Comparison of ENCODE assay signal across 26 cellular contexts in genomic region chr7:16396766-16397496, GRCh38. TPM values are rescaled to one million over a fixed set of nuclear protein-coding genes. Genes with fewer than 3 reads are reported as not detected.
DNase-seq lines count a peak whose midpoint lies in the region; ATAC-seq, FAIRE-seq and TF ChIP-seq lines count a peak whose summit lies in the region.
"Had no signal": no experiment of that assay in that cellular context is flagged by ENCODE, and none has a peak within 500 bp of the region (broad histone marks: within the 10 kb centered on the region; RNA-seq: fewer than 3 reads in every experiment).

No MANE protein-coding gene starts in this region.

- TF ChIP-seq POLR2A in endothelial cell of umbilical vein (IDR thresholded peaks at IDR 0.05; ENCODE audit: low read depth, low read length) = no peak

- no peak overlapping the region for H3K27ac ChIP-seq in GM23248
- no peak overlapping the region for H3K27ac ChIP-seq in endothelial cell of umbilical vein (ENCODE audit: insufficient read depth, low read depth, low read length)
- no peak overlapping the region for H3K27ac ChIP-seq in PC-3 (ENCODE audit: low read length)
- H3K27ac ChIP-seq: dorsolateral prefrontal cortex, left lung, ovary, right atrium auricular region, spleen, thyroid gland had no signal

- peaks cover 20% of the 10 kb centered on the region for H3K9me3 Mint-ChIP-seq in activated naive CD8-positive, alpha-beta T cell treated with anti-CD3 and anti-CD28 coated beads for 36 hours
- peaks cover 13% of the 10 kb centered on the region for H3K9me3 Mint-ChIP-seq in natural killer cell treated with Interleukin-12 subunit alpha and Interleukin-12 subunit beta and Interleukin-15 and Interleukin-18, amount 100 ng/mL, for 72 hours
- H3K9me3 Mint-ChIP-seq in nephron progenitor cell = peaks cover 66% of the 10 kb centered on the region

- POLR2A ChIA-PET in endothelial cell of umbilical vein (lab: Charles Lee) (no interaction called here), PC-3 (lab: Charles Lee; ENCODE audit: unreplicated experiment) (no interaction called here)

- in situ Hi-C loops in GM23248 (cut with MboI) = no loop called here

- 94 to 95% methylated on average over 25 of the region's 25 CpGs for WGBS in GM23248 (ENCODE audit: low coverage in 1 of 2, low lambda C conversion rate in 2 of 2, missing lambda C conversion rate in 2 of 2), 2 experiments

- peak; percentile 13 for DNase-seq in GM23248
- DNase-seq in activated naive CD8-positive, alpha-beta T cell treated with anti-CD3 and anti-CD28 coated beads for 36 hours = no peak
- DNase-seq in endothelial cell of umbilical vein (ENCODE audit: low read depth, low spot score) = peak; percentile 2
- no peak for DNase-seq in natural killer cell treated with Interleukin-12 subunit alpha and Interleukin-12 subunit beta and Interleukin-15 and Interleukin-18, amount 100 ng/mL, for 72 hours (ENCODE audit: low spot score)
- DNase-seq in PC-3 = no peak
- no peak for DNase-seq in stimulated activated naive CD4-positive, alpha-beta T cell treated with Interleukin-2 at 50 U/mL for 16 hours (lab: John Stamatoyannopoulos, UW)
- no peak for DNase-seq in nephron progenitor cell
- DNase-seq: activated CD8-positive, alpha-beta memory T cell treated with anti-CD3 and anti-CD28 coated beads, Interleukin-2, amount 10 ng/mL, durations not matched to agents 7 days and 5 days; activated naive CD4-positive, alpha-beta T cell treated with anti-CD3 and anti-CD28 coated beads, Interleukin-2, amount 10 ng/mL, durations not matched to agents 7 days and 5 days; aorta; C1 segment of cervical spinal cord; dorsolateral prefrontal cortex; foreskin melanocyte; Kasumi-1; left lung; naive thymus-derived CD4-positive, alpha-beta T cell; NCI-H1694; NCI-H526; spleen; stimulated activated CD4-positive, alpha-beta T cell treated with anti-CD3 and anti-CD28 coated beads, Interleukin-2, amount 100 ng/mL, for 48 hours; stimulated activated naive CD4-positive, alpha-beta T cell; thyroid gland had no signal

- no peaks in the 10 kb centered on the region for H3K9me1 ChIP-seq in endothelial cell of umbilical vein (replicated peaks; ENCODE audit: control insufficient read depth, extremely low read depth, insufficient read depth, low read length)

- TF ChIP-seq CTCF in endothelial cell of umbilical vein (IDR thresholded peaks at IDR 0.05; ENCODE audit: extremely low read depth in 1 of 2, insufficient read depth in 1 of 2, low read depth in 1 of 2, low read length in 2 of 2) (no peak), PC-3 (conservative IDR thresholded peaks at IDR 0.05; ENCODE audit: low read depth, low read length) (no peak), nephron progenitor cell (IDR thresholded peaks at IDR 0.05) (no peak)

- H3K4me3 Mint-ChIP-seq in activated naive CD8-positive, alpha-beta T cell treated with anti-CD3 and anti-CD28 coated beads for 36 hours = no peak overlapping the region
- H3K4me3 Mint-ChIP-seq in natural killer cell treated with Interleukin-12 subunit alpha and Interleukin-12 subunit beta and Interleukin-15 and Interleukin-18, amount 100 ng/mL, for 72 hours = no peak overlapping the region
- no peak overlapping the region for H3K4me3 Mint-ChIP-seq in nephron progenitor cell
- H3K4me3 Mint-ChIP-seq: activated CD8-positive, alpha-beta memory T cell treated with anti-CD3 and anti-CD28 coated beads, Interleukin-2, amount 10 ng/mL, durations not matched to agents 7 days and 5 days; activated naive CD4-positive, alpha-beta T cell treated with anti-CD3 and anti-CD28 coated beads, Interleukin-2, amount 10 ng/mL, durations not matched to agents 7 days and 5 days; naive thymus-derived CD4-positive, alpha-beta T cell had no signal

- FAIRE-seq in endothelial cell of umbilical vein (lab: Jason Lieb, UNC) = peak; percentile 58
- FAIRE-seq: RCC 7860 had no signal

- H3K36me3 ChIP-seq in GM23248 (ENCODE audit: low read depth) = no peaks in the 10 kb centered on the region
- no peaks in the 10 kb centered on the region for H3K36me3 ChIP-seq in endothelial cell of umbilical vein (ENCODE audit: control insufficient read depth in 2 of 2, extremely low read depth in 1 of 2, insufficient read depth in 2 of 2, low read length in 2 of 2)
- no peaks in the 10 kb centered on the region; the same call in 1 of the 2 replicates for H3K36me3 ChIP-seq in PC-3 (ENCODE audit: low read depth, low read length)
- H3K36me3 ChIP-seq: left lung, ovary, right atrium auricular region, spleen, thyroid gland had no signal

- no peaks in the 10 kb centered on the region for H3K9me2 ChIP-seq in GM23248 (ENCODE audit: insufficient read depth)
- H3K9me2 ChIP-seq in PC-3 (replicated peaks; ENCODE audit: low read length) = no peaks in the 10 kb centered on the region

- H3K4me2 ChIP-seq in GM23248 (ENCODE audit: unreplicated experiment) (no peak overlapping the region), endothelial cell of umbilical vein (ENCODE audit: insufficient read depth, low read length) (no peak overlapping the region), PC-3 (ENCODE audit: low read length) (no peak overlapping the region)

- ATAC-seq in natural killer cell treated with Interleukin-12 subunit alpha and Interleukin-12 subunit beta and Interleukin-15 and Interleukin-18, amount 100 ng/mL, for 72 hours = no peak
- no peak for ATAC-seq in GM21825 (IDR thresholded peaks at IDR 0.05; ENCODE audit: unreplicated experiment)
- no peak for ATAC-seq in PC-3
- ATAC-seq: activated CD8-positive, alpha-beta memory T cell treated with anti-CD3 and anti-CD28 coated beads, Interleukin-2, amount 10 ng/mL, durations not matched to agents 7 days and 5 days; left lung; naive thymus-derived CD4-positive, alpha-beta T cell had no signal

- H4K20me1 ChIP-seq in GM23248 (ENCODE audit: insufficient read depth) = no peaks in the 10 kb centered on the region
- H4K20me1 ChIP-seq in endothelial cell of umbilical vein (replicated peaks; ENCODE audit: control insufficient read depth, extremely low read depth, insufficient read depth, low read length) = no peaks in the 10 kb centered on the region
- no peaks in the 10 kb centered on the region for H4K20me1 ChIP-seq in PC-3 (ENCODE audit: low read length)

- intact Hi-C loops in endothelial cell of umbilical vein (cut with micrococcal nuclease) = no loop called here
- intact Hi-C loops in PC-3 (cut with micrococcal nuclease) = no loop called here

- dilution Hi-C loops in endothelial cell of umbilical vein (cut with MboI; ENCODE audit: extremely low pct_ligation_motif_present, low sequenced_read_pairs) = no loop called here

- no peaks in the 10 kb centered on the region for H3K27me3 ChIP-seq in GM23248 (replicated peaks; ENCODE audit: insufficient read depth)
- no peaks in the 10 kb centered on the region for H3K27me3 ChIP-seq in endothelial cell of umbilical vein (ENCODE audit: control insufficient read depth in 2 of 2, insufficient read depth in 2 of 2, low read length in 2 of 2)
- H3K27me3 ChIP-seq in PC-3 (ENCODE audit: low read length) = no peaks in the 10 kb centered on the region
- H3K27me3 ChIP-seq: dorsolateral prefrontal cortex, left lung, ovary, right atrium auricular region, spleen, thyroid gland had no signal

- no peaks in the 10 kb centered on the region for H3K4me1 Mint-ChIP-seq in activated naive CD8-positive, alpha-beta T cell treated with anti-CD3 and anti-CD28 coated beads for 36 hours
- H3K4me1 Mint-ChIP-seq in natural killer cell treated with Interleukin-12 subunit alpha and Interleukin-12 subunit beta and Interleukin-15 and Interleukin-18, amount 100 ng/mL, for 72 hours (ENCODE audit: low read depth in 2 of 2) = peaks cover 7 to 16% of the 10 kb centered on the region in 2 donors
- H3K4me1 Mint-ChIP-seq in nephron progenitor cell = no peaks in the 10 kb centered on the region
- H3K4me1 Mint-ChIP-seq: activated CD8-positive, alpha-beta memory T cell treated with anti-CD3 and anti-CD28 coated beads, Interleukin-2, amount 10 ng/mL, durations not matched to agents 7 days and 5 days; activated naive CD4-positive, alpha-beta T cell treated with anti-CD3 and anti-CD28 coated beads, Interleukin-2, amount 10 ng/mL, durations not matched to agents 7 days and 5 days had no signal

- peak overlapping the region; percentile 38 for H3K27ac Mint-ChIP-seq in activated naive CD8-positive, alpha-beta T cell treated with anti-CD3 and anti-CD28 coated beads for 36 hours
- H3K27ac Mint-ChIP-seq in natural killer cell treated with Interleukin-12 subunit alpha and Interleukin-12 subunit beta and Interleukin-15 and Interleukin-18, amount 100 ng/mL, for 72 hours = peak overlapping the region; percentile 54 to 58
- H3K27ac Mint-ChIP-seq in nephron progenitor cell = no peak overlapping the region
- H3K27ac Mint-ChIP-seq: activated CD8-positive, alpha-beta memory T cell treated with anti-CD3 and anti-CD28 coated beads, Interleukin-2, amount 10 ng/mL, durations not matched to agents 7 days and 5 days; activated naive CD4-positive, alpha-beta T cell treated with anti-CD3 and anti-CD28 coated beads, Interleukin-2, amount 10 ng/mL, durations not matched to agents 7 days and 5 days had no signal

- H3K27me3 Mint-ChIP-seq in activated naive CD8-positive, alpha-beta T cell treated with anti-CD3 and anti-CD28 coated beads for 36 hours = no peaks in the 10 kb centered on the region
- no peaks in the 10 kb centered on the region for H3K27me3 Mint-ChIP-seq in natural killer cell treated with Interleukin-12 subunit alpha and Interleukin-12 subunit beta and Interleukin-15 and Interleukin-18, amount 100 ng/mL, for 72 hours
- H3K27me3 Mint-ChIP-seq in nephron progenitor cell (ENCODE audit: low read depth, poor library complexity) = peaks cover 7% of the 10 kb centered on the region
- H3K27me3 Mint-ChIP-seq: activated CD8-positive, alpha-beta memory T cell treated with anti-CD3 and anti-CD28 coated beads, Interleukin-2, amount 10 ng/mL, durations not matched to agents 7 days and 5 days; activated naive CD4-positive, alpha-beta T cell treated with anti-CD3 and anti-CD28 coated beads, Interleukin-2, amount 10 ng/mL, durations not matched to agents 7 days and 5 days; naive thymus-derived CD4-positive, alpha-beta T cell had no signal

- H3K9me3 ChIP-seq in GM23248 (ENCODE audit: low read depth) (no peaks in the 10 kb centered on the region), endothelial cell of umbilical vein (replicated peaks; ENCODE audit: control insufficient read depth, insufficient read depth, low read length) (no peaks in the 10 kb centered on the region), PC-3 (ENCODE audit: low read length) (peaks cover 20% of the 10 kb centered on the region; the same call in 1 of the 2 replicates)
- H3K9me3 ChIP-seq: ovary, thyroid gland had no signal

- CTCF ChIA-PET in endothelial cell of umbilical vein (lab: Charles Lee) (no interaction called here), PC-3 (lab: Charles Lee) (no interaction called here)

- H2AFZ ChIP-seq in GM23248 (no peak overlapping the region), endothelial cell of umbilical vein (ENCODE audit: low read depth, low read length) (no peak overlapping the region), PC-3 (ENCODE audit: low read length) (no peak overlapping the region)

- H3K9ac ChIP-seq in GM23248 (no peak overlapping the region), endothelial cell of umbilical vein (replicated peaks; ENCODE audit: extremely low read depth, insufficient read depth, low read length) (no peak overlapping the region), PC-3 (ENCODE audit: low read length) (no peak overlapping the region)

- H3K4me1 ChIP-seq in GM23248 (ENCODE audit: insufficient read depth) (no peaks in the 10 kb centered on the region), endothelial cell of umbilical vein (ENCODE audit: control insufficient read depth, extremely low read depth, insufficient read depth, low read length) (no peaks in the 10 kb centered on the region), PC-3 (ENCODE audit: insufficient read depth, low read length) (peaks cover 13% of the 10 kb centered on the region)
- H3K4me1 ChIP-seq: left lung, right atrium auricular region, spleen, thyroid gland had no signal

- H3K4me3 ChIP-seq in GM23248 (no peak overlapping the region), endothelial cell of umbilical vein (replicated peaks in 1 of 3; ENCODE audit: insufficient read depth in 1 of 3, low read depth in 1 of 3, low read length in 3 of 3) (no peak overlapping the region), PC-3 (ENCODE audit: low read length) (no peak overlapping the region)
- H3K4me3 ChIP-seq: dorsolateral prefrontal cortex, left lung, ovary, right atrium auricular region, spleen, thyroid gland had no signal

- peaks cover 26% of the 10 kb centered on the region for H3K36me3 Mint-ChIP-seq in activated naive CD8-positive, alpha-beta T cell treated with anti-CD3 and anti-CD28 coated beads for 36 hours
- H3K36me3 Mint-ChIP-seq in natural killer cell treated with Interleukin-12 subunit alpha and Interleukin-12 subunit beta and Interleukin-15 and Interleukin-18, amount 100 ng/mL, for 72 hours = peaks cover 16% of the 10 kb centered on the region
- H3K36me3 Mint-ChIP-seq in nephron progenitor cell (ENCODE audit: low read depth) = peaks cover 56% of the 10 kb centered on the region

- H3K79me2 ChIP-seq in GM23248 (ENCODE audit: insufficient read depth) (no peaks in the 10 kb centered on the region), endothelial cell of umbilical vein (ENCODE audit: control insufficient read depth, insufficient read depth, low read length) (no peaks in the 10 kb centered on the region), PC-3 (ENCODE audit: low read length) (no peaks in the 10 kb centered on the region)

- BruUV-seq in endothelial cell of umbilical vein (replicated peaks; lab: Mats Ljungman, UMichigan) (no TSS peak), PC-3 (replicated peaks; lab: Mats Ljungman, UMichigan) (no TSS peak)

- H3F3A ChIP-seq in GM23248 (ENCODE audit: insufficient read depth) (peaks cover 46% of the 10 kb centered on the region), PC-3 (ENCODE audit: low read length, unreplicated experiment) (peaks cover 26% of the 10 kb centered on the region)

RNA-seq across cellular contexts. Expression of gene CRPPA, which starts 24.4 kb away (rescaled TPM):
- 1.8 and 3.8 TPM in 2 replicates for total RNA-seq in GM23248 (2014; rRNA removed; shearing (Covaris generic))
- 1.8 TPM in 2 replicates for polyA plus RNA-seq in GM23248 (2016; fragmentation: Nextera tagmentation; extraction: Ambion mirVana)
- total RNA-seq in activated naive CD8-positive, alpha-beta T cell treated with anti-CD3 and anti-CD28 coated beads for 36 hours = 1 to 10 TPM; 1.7 to 1.9 TPM
- 2.9 and 3.5 TPM in 2 replicates for total RNA-seq in endothelial cell of umbilical vein
- polyA plus RNA-seq in endothelial cell of umbilical vein = 0.58 and 0.64 TPM in 2 replicates
- 0.65 and 0.81 TPM in 2 replicates for polyA plus RNA-seq in endothelial cell of umbilical vein (2011; cell fraction: cytosol; rRNA removed)
- 1.6 and 2.1 TPM in 2 replicates for polyA plus RNA-seq in endothelial cell of umbilical vein (2011; cell fraction: nucleus; rRNA removed)
- 0.61 and 1.4 TPM in 2 replicates for polyA plus RNA-seq in endothelial cell of umbilical vein (2012)
- 2.2 TPM in 2 replicates for polyA minus RNA-seq in endothelial cell of umbilical vein
- not detected for polyA minus RNA-seq in endothelial cell of umbilical vein (2011; cell fraction: cytosol; rRNA and poly(A)+ RNA removed)
- 11.1 and 12.8 TPM in 2 replicates for polyA minus RNA-seq in endothelial cell of umbilical vein (2011; cell fraction: nucleus; rRNA and poly(A)+ RNA removed)
- total RNA-seq in natural killer cell treated with Interleukin-12 subunit alpha and Interleukin-12 subunit beta and Interleukin-15 and Interleukin-18, amount 100 ng/mL, for 72 hours = 1 to 10 TPM; 1.7 to 2.1 TPM
- total RNA-seq in PC-3 (2014; rRNA removed) = 0.75 and 1.2 TPM in 2 replicates

Comparison
In these comparisons a context has a peak if more than half of its experiments do, and no peak if none do; other contexts are left out.
1. DNase-seq: peak in GM23248 (single experiment) and endothelial cell of umbilical vein (single experiment); none in activated naive CD8-positive, alpha-beta T cell treated with anti-CD3 and anti-CD28 coated beads for 36 hours (single experiment), natural killer cell treated with Interleukin-12 subunit alpha and Interleukin-12 subunit beta and Interleukin-15 and Interleukin-18, amount 100 ng/mL, for 72 hours (single experiment), PC-3 (single experiment), stimulated activated naive CD4-positive, alpha-beta T cell treated with Interleukin-2 at 50 U/mL for 16 hours (single experiment) and nephron progenitor cell (single experiment).